In the genomic region with DNA sequence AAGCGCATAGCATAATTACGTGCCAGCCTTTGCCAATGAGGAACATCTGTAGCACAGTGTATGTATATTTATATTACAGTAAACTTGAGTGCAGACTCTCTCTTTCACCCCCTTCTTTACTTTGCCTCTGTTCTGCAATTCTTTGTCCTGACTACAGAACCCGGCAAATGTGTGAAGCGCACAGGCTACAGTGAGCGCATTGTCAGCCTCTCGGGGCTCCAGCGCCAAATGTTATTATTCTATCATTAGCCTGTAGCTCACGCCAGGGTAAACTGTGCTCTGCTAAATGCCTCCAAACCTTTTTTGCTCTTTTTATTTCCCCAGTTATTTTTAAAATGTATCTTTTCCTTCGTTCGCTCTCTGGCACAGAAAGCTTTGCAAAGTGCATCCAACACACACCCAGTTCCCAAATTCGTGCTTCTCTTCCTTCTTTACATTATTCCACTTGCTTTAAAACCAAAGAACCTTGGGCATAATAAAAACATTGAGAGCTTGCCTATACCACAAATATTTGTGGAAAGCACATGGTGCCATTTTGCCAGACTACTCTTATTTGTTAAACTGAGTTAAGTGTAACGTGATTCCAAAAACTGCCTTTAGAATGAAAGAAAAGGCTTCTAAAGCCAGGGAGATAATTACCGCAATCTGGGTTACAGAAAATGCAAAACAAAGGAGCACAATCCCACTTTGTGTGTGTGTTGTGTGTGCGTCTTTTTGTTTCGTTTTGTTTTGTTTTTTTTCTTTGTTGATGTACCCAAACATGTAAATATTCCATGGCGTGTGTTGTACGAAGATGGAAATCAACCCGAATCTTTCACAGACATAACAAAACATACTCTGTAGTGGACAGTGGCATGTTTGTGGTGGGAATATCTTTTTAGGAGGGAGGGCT, we compare ENCODE assay signal across 12 cellular contexts.
DNase-seq lines count a peak whose midpoint lies in the region; ATAC-seq and TF ChIP-seq lines count a peak whose summit lies in the region.
"Had no signal": no experiment of that assay in that cellular context is flagged by ENCODE, and none has a peak within 500 bp of the region (broad histone marks: within the 10 kb centered on the region; RNA-seq: fewer than 3 reads in every experiment).

No MANE protein-coding gene starts in this region.

- H3K27me3 ChIP-seq in GM23338 (ENCODE audit: insufficient read depth): no peaks in the 10 kb centered on the region
- H3K27me3 ChIP-seq in gastroesophageal sphincter: no peaks in the 10 kb centered on the region
- H3K27me3 ChIP-seq in upper lobe of right lung: no peaks in the 10 kb centered on the region
- H3K27me3 ChIP-seq: BE2C had no signal

- no peak overlapping the region for H3K4me2 ChIP-seq in GM23338

- H3K36me3 ChIP-seq in GM23338 (ENCODE audit: insufficient read depth) (no peaks in the 10 kb centered on the region), gastroesophageal sphincter (no peaks in the 10 kb centered on the region), upper lobe of right lung (no peaks in the 10 kb centered on the region)
- H3K36me3 ChIP-seq: BE2C had no signal

- no peak for TF ChIP-seq POLR2A in gastroesophageal sphincter (IDR thresholded peaks at IDR 0.05)

- no peaks in the 10 kb centered on the region for H3F3A ChIP-seq in GM23338 (replicated peaks; ENCODE audit: low read depth)

- ATAC-seq in GM23338 (peak; percentile 63), gastroesophageal sphincter (peak; percentile 44), GM21529 (IDR thresholded peaks at IDR 0.05; ENCODE audit: unreplicated experiment) (no peak), upper lobe of right lung (no peak)

- peaks cover 22% of the 10 kb centered on the region for H3K4me1 ChIP-seq in GM23338 (ENCODE audit: insufficient read depth)
- peaks cover 0 to 29% (median 0%) of the 10 kb centered on the region in 3 donors for H3K4me1 ChIP-seq in gastroesophageal sphincter
- H3K4me1 ChIP-seq in upper lobe of right lung: peaks cover 9% of the 10 kb centered on the region
- H3K4me1 ChIP-seq: BE2C had no signal

- POLR2A ChIA-PET in HEK293T (lab: Yijun Ruan, JAX): no interaction called here

- TF ChIP-seq EP300 in gastroesophageal sphincter (IDR thresholded peaks at IDR 0.05): no peak

- intact Hi-C loops in upper lobe of right lung (cut with DNase I): no loop called here

- TF ChIP-seq CTCF in GM23338 (conservative IDR thresholded peaks at IDR 0.05; ENCODE audit: low read depth in 2 of 2): no peak
- TF ChIP-seq CTCF in gastroesophageal sphincter (IDR thresholded peaks at IDR 0.05): no peak
- TF ChIP-seq CTCF in upper lobe of right lung (IDR thresholded peaks at IDR 0.05): no peak

- WGBS in gastroesophageal sphincter (ENCODE audit: low coverage in 1 of 2), 2 donors: 38 to 62% methylated on average over 17 to 18 of the region's 18 CpGs

- no peaks in the 10 kb centered on the region for H3K36me3 Mint-ChIP-seq in GM23338 (ENCODE audit: low read depth)

- H3K9me3 Mint-ChIP-seq in GM23338: no peaks in the 10 kb centered on the region

- peak overlapping the region; percentile 38; the same call in 1 of the 2 replicates for H2AFZ ChIP-seq in GM23338

- H3K4me3 Mint-ChIP-seq in GM23338: no peak overlapping the region

- H4K20me1 ChIP-seq in GM23338 (replicated peaks; ENCODE audit: insufficient read depth): no peaks in the 10 kb centered on the region

- H3K9me3 ChIP-seq in gastroesophageal sphincter (no peaks in the 10 kb centered on the region), upper lobe of right lung (no peaks in the 10 kb centered on the region)
- H3K9me3 ChIP-seq: BE2C had no signal

- no peak overlapping the region for H3K27ac Mint-ChIP-seq in GM23338

- H3K4me3 ChIP-seq in GM23338: no peak overlapping the region
- H3K4me3 ChIP-seq in gastroesophageal sphincter: peak overlapping the region; percentile 12 to 21
- H3K4me3 ChIP-seq in upper lobe of right lung: no peak overlapping the region

- no peak overlapping the region for H3K27ac ChIP-seq in GM23338 (ENCODE audit: low read depth)
- H3K27ac ChIP-seq in gastroesophageal sphincter: peak overlapping the region in 1 of 4 donors; percentile 27
- H3K27ac ChIP-seq in upper lobe of right lung: no peak overlapping the region

- no peaks in the 10 kb centered on the region for H3K79me2 ChIP-seq in GM23338 (replicated peaks; ENCODE audit: insufficient read depth)

- no peaks in the 10 kb centered on the region for H3K9me2 ChIP-seq in GM23338 (ENCODE audit: insufficient read depth)

- peaks cover 33% of the 10 kb centered on the region for H3K4me1 Mint-ChIP-seq in GM23338

- CTCF ChIA-PET in HEK293T (lab: Yijun Ruan, JAX): no interaction called here

- DNase-seq in GM23338 (ENCODE audit: low spot score): no peak
- DNase-seq in NCI-H774 (lab: John Stamatoyannopoulos, UW): peak; percentile 77
- peak; percentile 80 for DNase-seq in putamen (ENCODE audit: low spot score)
- no peak for DNase-seq in SW480 (ENCODE audit: low spot score)
- no peak for DNase-seq in HEK293T (ENCODE audit: extremely low spot score)
- no peak for DNase-seq in upper lobe of right lung
- DNase-seq: activated CD4-positive, alpha-beta T cell treated with anti-CD3 and anti-CD28 coated beads for 1 hour; BE2C; GF-D8; NCI-H524 had no signal

- H3K27me3 Mint-ChIP-seq in GM23338 (ENCODE audit: insufficient read depth, low read depth, poor library complexity): no peaks in the 10 kb centered on the region

TF ChIP-seq in GM23338, 12 proteins besides CTCF, POLR2A, EP300 and RAD21 (continues in another document):
- TF ChIP-seq JUNB (IDR thresholded peaks at IDR 0.05; ENCODE audit: unreplicated experiment) (no peak), EZH2 (IDR thresholded peaks at IDR 0.05; ENCODE audit: low read depth, unreplicated experiment) (no peak)
- TF ChIP-seq, protein P1, sequence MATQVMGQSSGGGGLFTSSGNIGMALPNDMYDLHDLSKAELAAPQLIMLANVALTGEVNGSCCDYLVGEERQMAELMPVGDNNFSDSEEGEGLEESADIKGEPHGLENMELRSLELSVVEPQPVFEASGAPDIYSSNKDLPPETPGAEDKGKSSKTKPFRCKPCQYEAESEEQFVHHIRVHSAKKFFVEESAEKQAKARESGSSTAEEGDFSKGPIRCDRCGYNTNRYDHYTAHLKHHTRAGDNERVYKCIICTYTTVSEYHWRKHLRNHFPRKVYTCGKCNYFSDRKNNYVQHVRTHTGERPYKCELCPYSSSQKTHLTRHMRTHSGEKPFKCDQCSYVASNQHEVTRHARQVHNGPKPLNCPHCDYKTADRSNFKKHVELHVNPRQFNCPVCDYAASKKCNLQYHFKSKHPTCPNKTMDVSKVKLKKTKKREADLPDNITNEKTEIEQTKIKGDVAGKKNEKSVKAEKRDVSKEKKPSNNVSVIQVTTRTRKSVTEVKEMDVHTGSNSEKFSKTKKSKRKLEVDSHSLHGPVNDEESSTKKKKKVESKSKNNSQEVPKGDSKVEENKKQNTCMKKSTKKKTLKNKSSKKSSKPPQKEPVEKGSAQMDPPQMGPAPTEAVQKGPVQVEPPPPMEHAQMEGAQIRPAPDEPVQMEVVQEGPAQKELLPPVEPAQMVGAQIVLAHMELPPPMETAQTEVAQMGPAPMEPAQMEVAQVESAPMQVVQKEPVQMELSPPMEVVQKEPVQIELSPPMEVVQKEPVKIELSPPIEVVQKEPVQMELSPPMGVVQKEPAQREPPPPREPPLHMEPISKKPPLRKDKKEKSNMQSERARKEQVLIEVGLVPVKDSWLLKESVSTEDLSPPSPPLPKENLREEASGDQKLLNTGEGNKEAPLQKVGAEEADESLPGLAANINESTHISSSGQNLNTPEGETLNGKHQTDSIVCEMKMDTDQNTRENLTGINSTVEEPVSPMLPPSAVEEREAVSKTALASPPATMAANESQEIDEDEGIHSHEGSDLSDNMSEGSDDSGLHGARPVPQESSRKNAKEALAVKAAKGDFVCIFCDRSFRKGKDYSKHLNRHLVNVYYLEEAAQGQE (IDR thresholded peaks at IDR 0.05; ENCODE audit: unreplicated experiment): no peak

TF ChIP-seq in HEK293T, 16 proteins besides CTCF, POLR2A, EP300 and RAD21:
- TF ChIP-seq CTBP1 (IDR thresholded peaks at IDR 0.05; ENCODE audit: borderline replicate concordance) (no peak), SP1 (IDR thresholded peaks at IDR 0.05) (no peak), FOXA1 (IDR thresholded peaks at IDR 0.05) (no peak), ARNT (IDR thresholded peaks at IDR 0.05) (no peak), SUZ12 (IDR thresholded peaks at IDR 0.05) (no peak), LEF1 (IDR thresholded peaks at IDR 0.05; ENCODE audit: borderline replicate concordance) (no peak), ELF4 (IDR thresholded peaks at IDR 0.05) (no peak), L3MBTL2 (conservative IDR thresholded peaks at IDR 0.05) (no peak), NFRKB (IDR thresholded peaks at IDR 0.05) (no peak), HDGF (IDR thresholded peaks at IDR 0.05; ENCODE audit: borderline replicate concordance) (no peak), ZNF384 (IDR thresholded peaks at IDR 0.05) (no peak), TARDBP (IDR thresholded peaks at IDR 0.05) (no peak), FOXK2 (IDR thresholded peaks at IDR 0.05) (no peak), BHLHE40 (IDR thresholded peaks at IDR 0.05; ENCODE audit: borderline replicate concordance) (no peak), FOXM1 (IDR thresholded peaks at IDR 0.05; ENCODE audit: borderline replicate concordance) (no peak)
- TF ChIP-seq, protein P2, sequence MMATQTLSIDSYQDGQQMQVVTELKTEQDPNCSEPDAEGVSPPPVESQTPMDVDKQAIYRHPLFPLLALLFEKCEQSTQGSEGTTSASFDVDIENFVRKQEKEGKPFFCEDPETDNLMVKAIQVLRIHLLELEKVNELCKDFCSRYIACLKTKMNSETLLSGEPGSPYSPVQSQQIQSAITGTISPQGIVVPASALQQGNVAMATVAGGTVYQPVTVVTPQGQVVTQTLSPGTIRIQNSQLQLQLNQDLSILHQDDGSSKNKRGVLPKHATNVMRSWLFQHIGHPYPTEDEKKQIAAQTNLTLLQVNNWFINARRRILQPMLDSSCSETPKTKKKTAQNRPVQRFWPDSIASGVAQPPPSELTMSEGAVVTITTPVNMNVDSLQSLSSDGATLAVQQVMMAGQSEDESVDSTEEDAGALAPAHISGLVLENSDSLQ (IDR thresholded peaks at IDR 0.05): no peak

Comparison
In these comparisons a context has a peak if more than half of its experiments do, and no peak if none do; other contexts are left out.
1. ATAC-seq: peak in GM23338 (single experiment) and gastroesophageal sphincter (single experiment); none in GM21529 (single experiment) and upper lobe of right lung (single experiment).
2. DNase-seq: peak in NCI-H774 (single experiment) and putamen (single experiment); none in GM23338 (single experiment), SW480 (single experiment), HEK293T (single experiment) and upper lobe of right lung (single experiment).
3. H3K4me3 ChIP-seq: peak in gastroesophageal sphincter (2 of 2); none in GM23338 (single experiment) and upper lobe of right lung (single experiment).